Comparison of ENCODE assay signal across 14 cellular contexts in the genomic region with DNA sequence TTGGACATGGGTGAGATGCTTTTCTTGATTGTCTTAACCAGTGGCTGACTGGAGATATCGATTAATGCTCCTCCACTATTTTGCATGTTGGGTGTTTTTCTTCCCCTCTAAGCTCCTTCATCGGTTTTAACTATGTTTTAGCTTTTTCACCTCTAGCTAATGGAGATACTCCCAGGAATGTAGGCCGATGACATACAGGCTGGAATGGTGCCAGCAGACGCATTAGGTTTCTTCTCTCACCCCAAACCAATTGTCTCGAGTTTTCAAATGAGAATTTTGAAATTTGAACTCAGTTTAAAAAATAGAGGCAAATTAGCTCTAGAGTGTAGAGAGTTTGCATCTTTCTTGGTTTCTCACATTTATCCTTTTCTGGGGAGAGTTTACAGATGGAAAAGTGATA.
"Had no signal": no experiment of that assay in that cellular context is flagged by ENCODE, and none has a peak within 500 bp of the region (broad histone marks: within the 10 kb centered on the region; RNA-seq: fewer than 3 reads in every experiment).

No MANE protein-coding gene starts in this region.

- DNase-seq: activated CD4-positive, alpha-beta memory T cell treated with anti-CD3 and anti-CD28 coated beads for 36 hours; activated CD4-positive, alpha-beta T cell treated with anti-CD3 and anti-CD28 coated beads for 1 hour; activated gamma-delta T cell; activated naive CD8-positive, alpha-beta T cell treated with anti-CD3 and anti-CD28 coated beads, Interleukin-2, amount 10 ng/mL, durations not matched to agents 7 days and 5 days; activated T-cell treated with anti-CD3 and anti-CD28 coated beads, Interleukin-2, amount 50 U/mL, for 4 hours; anterior cingulate cortex; dermis blood vessel endothelial cell; endodermal cell; immature natural killer cell; left cardiac atrium; occipital lobe; small intestine; thyroid gland; uterus had no signal
